28 cellular contexts compared by ENCODE assay signal in the genomic region with DNA sequence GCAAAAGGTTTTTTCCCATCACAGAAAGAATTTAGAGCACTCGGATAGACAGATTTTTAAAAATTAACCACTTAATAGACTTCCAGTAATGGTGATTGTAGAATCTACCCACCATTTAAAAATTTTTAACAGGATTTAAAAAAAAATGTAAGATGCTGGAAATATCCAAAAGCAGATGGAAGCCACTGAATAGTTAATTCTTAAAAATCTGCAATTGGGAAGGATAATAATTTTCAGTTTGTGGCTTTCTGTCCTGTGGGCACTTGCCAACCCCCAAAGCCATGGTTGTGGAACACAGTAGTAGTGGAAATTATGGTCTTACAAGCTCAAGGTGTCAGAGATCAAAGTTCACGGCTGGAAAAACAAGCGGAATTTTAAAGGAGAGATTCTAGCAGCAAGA.
"Had no signal": no experiment of that assay in that cellular context is flagged by ENCODE, and none has a peak within 500 bp of the region (broad histone marks: within the 10 kb centered on the region; RNA-seq: fewer than 3 reads in every experiment).

No MANE protein-coding gene starts in this region.

- ATAC-seq: activated CD4-positive, CD25-positive, alpha-beta regulatory T cell treated with anti-CD3 and anti-CD28 coated beads, Interleukin-2, amount 50 U/mL, for 24 hours; activated CD8-positive, alpha-beta T cell treated with anti-CD3 and anti-CD28 coated beads for 36 hours; activated T-cell treated with anti-CD3 and anti-CD28 coated beads, Interleukin-2, amount 50 U/mL, for 4 hours; activated T-helper 17 cell treated with anti-CD3 and anti-CD28 coated beads, Interleukin-2, amount 50 U/mL, for 72 hours; body of pancreas; effector memory CD8-positive, alpha-beta T cell; foreskin keratinocyte; gastrocnemius medialis; T-helper 17 cell had no signal

- DNase-seq: activated B cell treated with CpG ODN at 0.5 μM for 24 hours; activated CD4-positive, alpha-beta T cell treated with anti-CD3 and anti-CD28 coated beads for 48 hours; activated CD4-positive, alpha-beta T cell treated with anti-CD3 and anti-CD28 coated beads, Interleukin-2, amount 50 U/mL, for 1 hour; activated CD4-positive, alpha-beta T cell treated with anti-CD3 and anti-CD28 coated beads, Interleukin-2, amount 50 U/mL, for 48 hours; activated CD8-positive, alpha-beta memory T cell treated with anti-CD3 and anti-CD28 coated beads for 24 hours; activated CD8-positive, alpha-beta T cell treated with anti-CD3 and anti-CD28 coated beads for 36 hours; activated effector memory CD4-positive, alpha-beta T cell treated with Interleukin-2 at 50 U/mL for 16 hours; activated gamma-delta T cell treated with Interleukin-2 at 50 U/mL for 16 hours; activated naive CD4-positive, alpha-beta T cell treated with anti-CD3 and anti-CD28 coated beads, Interleukin-2, amount 50 U/mL, for 16 hours; activated naive CD4-positive, alpha-beta T cell treated with Interleukin-2 at 50 U/mL for 16 hours; activated T-cell treated with anti-CD3 and anti-CD28 coated beads, Interleukin-2, amount 50 U/mL, for 4 hours; amygdala; aorta; body of pancreas; caudate nucleus; cortex of kidney; dermis blood vessel endothelial cell; effector CD4-positive, alpha-beta T cell; effector memory CD8-positive, alpha-beta T cell; erythroblast; foreskin keratinocyte; gastrocnemius medialis; T-helper 1 cell; T-helper 17 cell; T1000; WERI-Rb-1 had no signal
